In the genomic region with DNA sequence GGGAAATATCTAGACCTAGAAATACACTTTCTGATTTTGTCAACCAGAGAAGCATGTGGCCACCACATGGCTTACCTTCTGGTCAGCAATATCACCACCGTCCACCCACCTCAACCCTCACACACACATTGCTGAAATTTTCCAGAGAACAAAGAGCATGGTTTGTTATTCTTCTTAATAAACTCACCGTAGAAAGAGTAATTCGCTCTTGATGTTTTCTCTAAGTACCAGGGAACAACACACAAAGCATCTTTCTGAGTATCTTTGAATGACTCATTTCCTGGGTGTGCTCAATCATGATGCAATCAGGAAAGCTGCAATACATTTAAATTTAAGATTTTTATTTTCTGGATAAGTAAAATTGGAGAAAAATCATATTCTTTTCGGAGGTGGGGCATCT, we compare ENCODE assay signal across 15 cellular contexts. TPM values are rescaled to one million over a fixed set of nuclear protein-coding genes. Genes with fewer than 3 reads are reported as not detected.
DNase-seq lines count a peak whose midpoint lies in the region; ATAC-seq, FAIRE-seq and TF ChIP-seq lines count a peak whose summit lies in the region.
"Had no signal": no experiment of that assay in that cellular context is flagged by ENCODE, and none has a peak within 500 bp of the region (broad histone marks: within the 10 kb centered on the region; RNA-seq: fewer than 3 reads in every experiment).

No MANE protein-coding gene starts in this region.

- H3K27me3 Mint-ChIP-seq in activated CD4-positive, alpha-beta T cell treated with anti-CD3 and anti-CD28 coated beads, Interleukin-2, amount 10 ng/mL, durations not matched to agents 24 days and 14 days, result peaks cover 8% of the 10 kb centered on the region
- no peaks in the 10 kb centered on the region for H3K27me3 Mint-ChIP-seq in stimulated activated memory B cell treated with anti-CD40 and anti-IgM and Interleukin-4, amounts not matched to agents 10 μg/mL and 1 μg/mL and 100 μg/mL, for 72 hours

- H3K36me3 ChIP-seq in OCI-LY3 (replicated peaks; ENCODE audit: low read depth, low read length) (no peaks in the 10 kb centered on the region), H1 (ENCODE audit: control insufficient read depth in 2 of 4, insufficient read depth in 4 of 4, low read length in 3 of 4) (no peaks in the 10 kb centered on the region), neuronal stem cell (replicated peaks in 1 of 2; ENCODE audit: control insufficient read depth in 2 of 2, insufficient read depth in 2 of 2, low read length in 2 of 2) (no peaks in the 10 kb centered on the region)

- no peaks in the 10 kb centered on the region for H3K9me3 Mint-ChIP-seq in activated CD4-positive, alpha-beta T cell treated with anti-CD3 and anti-CD28 coated beads, Interleukin-2, amount 10 ng/mL, durations not matched to agents 24 days and 14 days
- H3K9me3 Mint-ChIP-seq in stimulated activated memory B cell treated with anti-CD40 and anti-IgM and Interleukin-4, amounts not matched to agents 10 μg/mL and 1 μg/mL and 100 μg/mL, for 72 hours, result no peaks in the 10 kb centered on the region
- H3K9me3 Mint-ChIP-seq: activated naive CD4-positive, alpha-beta T cell treated with anti-CD3 and anti-CD28 coated beads, Interleukin-2, amount 50 U/mL, for 72 hours; mesothelial cell of epicardium; WTC11 had no signal

- H3K23ac ChIP-seq in H1 (ENCODE audit: insufficient read length) (no peak overlapping the region), neuronal stem cell (ENCODE audit: low read depth, low read length, poor library complexity) (no peak overlapping the region)

- H2AK5ac ChIP-seq in H1 (ENCODE audit: low read depth, low read length), result no peak overlapping the region
- no peak overlapping the region for H2AK5ac ChIP-seq in neuronal stem cell (ENCODE audit: low read depth, low read length)

- DNase-seq in activated CD4-positive, alpha-beta T cell treated with anti-CD3 and anti-CD28 coated beads, Interleukin-2, amount 10 ng/mL, durations not matched to agents 24 days and 14 days, result no peak
- no peak for DNase-seq in activated CD4-positive, alpha-beta T cell treated with anti-CD3 and anti-CD28 coated beads, Interleukin-2, amount 50 U/mL, for 4 hours
- DNase-seq in H1 (ENCODE audit: low read depth in 1 of 2, low spot score in 2 of 2) (no peak), renal cortical epithelial cell (ENCODE audit: low read depth) (peak; percentile 95), neuronal stem cell (ENCODE audit: low spot score) (no peak)
- DNase-seq in stimulated activated CD4-positive, alpha-beta T cell treated with anti-CD3 and anti-CD28 coated beads, Interleukin-1b, Interleukin-23, amount 100 ng/mL, for 48 hours, result no peak
- DNase-seq: Caco-2, small intestine had no signal

- TF ChIP-seq POLR2A in H1 (IDR thresholded peaks at IDR 0.05; ENCODE audit: control extremely low read depth in 1 of 2, low read depth in 2 of 2, low read length in 2 of 2), result no peak

- H3K27ac Mint-ChIP-seq in activated CD4-positive, alpha-beta T cell treated with anti-CD3 and anti-CD28 coated beads, Interleukin-2, amount 10 ng/mL, durations not matched to agents 24 days and 14 days, result peak overlapping the region; percentile 4
- no peak overlapping the region for H3K27ac Mint-ChIP-seq in stimulated activated memory B cell treated with anti-CD40 and anti-IgM and Interleukin-4, amounts not matched to agents 10 μg/mL and 1 μg/mL and 100 μg/mL, for 72 hours
- H3K27ac Mint-ChIP-seq: activated naive CD4-positive, alpha-beta T cell treated with anti-CD3 and anti-CD28 coated beads, Interleukin-2, amount 50 U/mL, for 72 hours; mesothelial cell of epicardium; WTC11 had no signal

- H3K4me2 ChIP-seq in OCI-LY3 (ENCODE audit: low read length) (no peak overlapping the region), H1 (ENCODE audit: insufficient read depth in 1 of 2, low read depth in 2 of 2, low read length in 2 of 2) (no peak overlapping the region), neuronal stem cell (ENCODE audit: insufficient read depth, low read length, poor library complexity, severe bottlenecking) (no peak overlapping the region)

- no peak overlapping the region for H3K56ac ChIP-seq in H1 (replicated peaks; ENCODE audit: insufficient read length, low read depth, low read length)

- H3K79me2 ChIP-seq in OCI-LY3 (ENCODE audit: low read length) (no peaks in the 10 kb centered on the region), H1 (ENCODE audit: control insufficient read depth in 1 of 2, insufficient read depth in 2 of 2, low read length in 2 of 2) (no peaks in the 10 kb centered on the region)

- no peak overlapping the region for H3K4me3 Mint-ChIP-seq in activated CD4-positive, alpha-beta T cell treated with anti-CD3 and anti-CD28 coated beads, Interleukin-2, amount 10 ng/mL, durations not matched to agents 24 days and 14 days
- no peak overlapping the region for H3K4me3 Mint-ChIP-seq in stimulated activated memory B cell treated with anti-CD40 and anti-IgM and Interleukin-4, amounts not matched to agents 10 μg/mL and 1 μg/mL and 100 μg/mL, for 72 hours
- H3K4me3 Mint-ChIP-seq: mesothelial cell of epicardium, WTC11 had no signal

- CTCF ChIA-PET in H1 (lab: Charles Lee; ENCODE audit: partially characterized antibody), result interaction anchor here (0.8 to 1.6 kb wide), 5 partner anchors 10 to 209 kb away, joined by 3 to 7 read pairs (median 3); partner anchors contain the start of gene LRAT

- FAIRE-seq in H1 (lab: Jason Lieb, UNC), result no peak

- no peak for TF ChIP-seq RAD21 in H1 (IDR thresholded peaks at IDR 0.05 in 1 of 2, conservative IDR thresholded peaks at IDR 0.05 in 1 of 2; ENCODE audit: low read depth in 2 of 2, low read length in 2 of 2)

- no peaks in the 10 kb centered on the region for H3K23me2 ChIP-seq in H1 (ENCODE audit: low read depth, low read length)

- TF ChIP-seq CTCF in OCI-LY3 (IDR thresholded peaks at IDR 0.05; ENCODE audit: low read depth, low read length) (no peak), H1 (IDR thresholded peaks at IDR 0.05; ENCODE audit: control extremely low read depth in 1 of 3, insufficient read depth in 1 of 3, low read depth in 1 of 3, low read length in 3 of 3) (no peak)

- POLR2A ChIA-PET in H1 (lab: Charles Lee; ENCODE audit: partially characterized antibody), result no interaction called here

- H3K4me3 ChIP-seq in OCI-LY3 (ENCODE audit: low read length) (no peak overlapping the region), H1 (ENCODE audit: extremely low read depth in 1 of 4, insufficient read depth in 2 of 4, low read depth in 3 of 4, low read length in 4 of 4) (no peak overlapping the region), neuronal stem cell (ENCODE audit: low read length in 2 of 2) (no peak overlapping the region)
- H3K4me3 ChIP-seq: coronary artery had no signal

- H3K4me1 ChIP-seq in OCI-LY3 (ENCODE audit: low read length) (no peaks in the 10 kb centered on the region), H1 (replicated peaks in 1 of 4; ENCODE audit: control insufficient read depth in 3 of 4, insufficient read depth in 4 of 4, low read length in 3 of 4) (peaks cover 0 to 6% (median 4%) of the 10 kb centered on the region in 4 experiments; a peak in 3 of 7 replicates), neuronal stem cell (ENCODE audit: control insufficient read depth in 2 of 2, insufficient read depth in 1 of 2, low read depth in 1 of 2, low read length in 2 of 2) (no peaks in the 10 kb centered on the region)
- H3K4me1 ChIP-seq: Caco-2 had no signal

- no peaks in the 10 kb centered on the region for H3K36me3 Mint-ChIP-seq in activated CD4-positive, alpha-beta T cell treated with anti-CD3 and anti-CD28 coated beads, Interleukin-2, amount 10 ng/mL, durations not matched to agents 24 days and 14 days (ENCODE audit: low read depth)
- no peaks in the 10 kb centered on the region for H3K36me3 Mint-ChIP-seq in stimulated activated memory B cell treated with anti-CD40 and anti-IgM and Interleukin-4, amounts not matched to agents 10 μg/mL and 1 μg/mL and 100 μg/mL, for 72 hours
- H3K36me3 Mint-ChIP-seq: activated naive CD4-positive, alpha-beta T cell treated with anti-CD3 and anti-CD28 coated beads, Interleukin-2, amount 50 U/mL, for 72 hours; mesothelial cell of epicardium; WTC11 had no signal

- no peak for TF ChIP-seq EP300 in H1 (IDR thresholded peaks at IDR 0.05; ENCODE audit: borderline replicate concordance in 1 of 2, low read depth in 2 of 2, low read length in 2 of 2)

- H2BK12ac ChIP-seq in H1 (ENCODE audit: low read depth, low read length) (no peak overlapping the region), neuronal stem cell (ENCODE audit: low read length) (no peak overlapping the region)

- WGBS in H1 (ENCODE audit: extremely low coverage in 1 of 2, insufficient coverage in 1 of 2, insufficient read length in 1 of 2, insufficient replicate concordance in 2 of 2, low coverage in 1 of 2, low lambda C conversion rate in 2 of 2, missing lambda C conversion rate in 1 of 2), 2 experiments, result 96% methylated on average over 4 of the region's 4 CpGs; no CpG with 5 or more reads in 1 of the 2 experiments
- WGBS in neuronal stem cell (ENCODE audit: extremely low coverage in 2 of 2, insufficient read length in 2 of 2, insufficient replicate concordance in 1 of 2), 2 donors, result no CpG with 5 or more reads among the region's 4 CpGs

- H3K79me1 ChIP-seq in H1 (ENCODE audit: low read depth, low read length), result no peaks in the 10 kb centered on the region
- H3K79me1 ChIP-seq in neuronal stem cell (ENCODE audit: low read depth, low read length), result no peaks in the 10 kb centered on the region

- no peaks in the 10 kb centered on the region for H3K9me3 ChIP-seq in OCI-LY3 (ENCODE audit: insufficient read depth, low read length)
- no peaks in the 10 kb centered on the region for H3K9me3 ChIP-seq in H1 (ENCODE audit: insufficient read depth in 2 of 2, low read depth in 1 of 2, low read length in 1 of 2)
- H3K9me3 ChIP-seq in neuronal stem cell (replicated peaks in 1 of 2; ENCODE audit: control insufficient read depth in 2 of 2, insufficient read depth in 1 of 2, low read depth in 1 of 2, low read length in 2 of 2), result peaks cover 0 to 2% of the 10 kb centered on the region in 2 donors
- H3K9me3 ChIP-seq: Caco-2 had no signal

- H3K4ac ChIP-seq in H1 (replicated peaks; ENCODE audit: insufficient read length, low read depth, low read length), result no peak overlapping the region
- H3K4ac ChIP-seq in neuronal stem cell (ENCODE audit: low read length), result no peak overlapping the region

- H4K20me1 ChIP-seq in OCI-LY3 (ENCODE audit: insufficient read depth, low read length), result no peaks in the 10 kb centered on the region
- H4K20me1 ChIP-seq in H1 (replicated peaks in 1 of 2; ENCODE audit: control insufficient read depth in 1 of 2, insufficient read depth in 2 of 2, low read length in 2 of 2), result no peaks in the 10 kb centered on the region

- H3K9ac ChIP-seq in OCI-LY3 (ENCODE audit: low read length), result no peak overlapping the region
- H3K9ac ChIP-seq in H1 (replicated peaks in 1 of 4; ENCODE audit: extremely low read depth in 1 of 4, low read depth in 3 of 4, low read length in 3 of 4), result no peak overlapping the region
- no peak overlapping the region for H3K9ac ChIP-seq in neuronal stem cell (ENCODE audit: low read depth, low read length, poor library complexity)

- H4K5ac ChIP-seq in H1 (ENCODE audit: insufficient read length, low read depth, low read length), result no peak overlapping the region

- H3K27ac ChIP-seq in OCI-LY3 (ENCODE audit: low read length) (no peak overlapping the region), H1 (ENCODE audit: low read depth, low read length) (no peak overlapping the region), neuronal stem cell (replicated peaks; ENCODE audit: low read length) (no peak overlapping the region)
- H3K27ac ChIP-seq: 22Rv1, coronary artery had no signal

- H2BK20ac ChIP-seq in H1 (ENCODE audit: low read length), result no peak overlapping the region

- no peak for ATAC-seq in stimulated activated memory B cell treated with anti-CD40 and anti-IgM and Interleukin-4, amounts not matched to agents 10 μg/mL and 1 μg/mL and 100 μg/mL, for 72 hours
- ATAC-seq: activated naive CD4-positive, alpha-beta T cell treated with anti-CD3 and anti-CD28 coated beads, Interleukin-2, amount 50 U/mL, for 72 hours; WTC11 had no signal

- peaks cover 11% of the 10 kb centered on the region for H3K4me1 Mint-ChIP-seq in activated CD4-positive, alpha-beta T cell treated with anti-CD3 and anti-CD28 coated beads, Interleukin-2, amount 10 ng/mL, durations not matched to agents 24 days and 14 days
- H3K4me1 Mint-ChIP-seq in stimulated activated memory B cell treated with anti-CD40 and anti-IgM and Interleukin-4, amounts not matched to agents 10 μg/mL and 1 μg/mL and 100 μg/mL, for 72 hours, result no peaks in the 10 kb centered on the region

- no peak overlapping the region for H2BK5ac ChIP-seq in H1 (ENCODE audit: low read depth, low read length)
- H2BK5ac ChIP-seq in neuronal stem cell (ENCODE audit: low read length), result no peak overlapping the region

- H4K91ac ChIP-seq in H1 (replicated peaks; ENCODE audit: insufficient read length, low read length) (peak overlapping the region; percentile 44), neuronal stem cell (ENCODE audit: low read depth, low read length, poor library complexity) (no peak overlapping the region)

- H3K27me3 ChIP-seq in OCI-LY3 (ENCODE audit: low read depth, low read length) (no peaks in the 10 kb centered on the region), H1 (replicated peaks in 1 of 4; ENCODE audit: control insufficient read depth in 3 of 4, extremely low read depth in 1 of 4, insufficient read depth in 3 of 4, low read length in 3 of 4) (no peaks in the 10 kb centered on the region), neuronal stem cell (ENCODE audit: control insufficient read depth in 3 of 3, insufficient read depth in 3 of 3, low read depth in 1 of 3, low read length in 3 of 3) (peaks cover 0 to 4% (median 0%) of the 10 kb centered on the region in 3 experiments)

- no peak overlapping the region for H2BK120ac ChIP-seq in H1 (replicated peaks; ENCODE audit: low read depth, low read length)
- H2BK120ac ChIP-seq in neuronal stem cell (ENCODE audit: low read depth, low read length), result no peak overlapping the region

- H2BK15ac ChIP-seq in H1 (ENCODE audit: low read length) (no peak overlapping the region), neuronal stem cell (ENCODE audit: low read length) (no peak overlapping the region)

- no peak overlapping the region for H4K8ac ChIP-seq in H1 (ENCODE audit: extremely low read depth, insufficient read depth, low read length)
- H4K8ac ChIP-seq in neuronal stem cell (ENCODE audit: low read depth, low read length), result no peak overlapping the region

- intact Hi-C loops in activated CD4-positive, alpha-beta T cell treated with anti-CD3 and anti-CD28 coated beads, Interleukin-2, amount 10 ng/mL, durations not matched to agents 24 days and 14 days (cut with micrococcal nuclease), result no loop called here

- H3K14ac ChIP-seq in H1 (ENCODE audit: insufficient read length), result no peak overlapping the region
- H3K14ac ChIP-seq in neuronal stem cell (ENCODE audit: low read length), result no peak overlapping the region

- H2AFZ ChIP-seq in OCI-LY3 (ENCODE audit: low read depth, low read length) (0 out of 2 replicates have a peak overlapping the region, but pooled peaks have one; percentile 5), H1 (ENCODE audit: low read length) (peak overlapping the region; percentile 52), neuronal stem cell (ENCODE audit: low read length) (no peak overlapping the region)

- H3K18ac ChIP-seq in H1 (ENCODE audit: extremely low read depth, low read length) (no peak overlapping the region), neuronal stem cell (ENCODE audit: low read length) (no peak overlapping the region)

RNA-seq across cellular contexts. Expression of gene LRAT, which starts 24.7 kb away (rescaled TPM):
- not detected in 2 replicates for total RNA-seq in activated CD4-positive, alpha-beta T cell treated with anti-CD3 and anti-CD28 coated beads, Interleukin-2, amount 10 ng/mL, durations not matched to agents 24 days and 14 days
- 10.3 and 10.6 TPM in 2 replicates for total RNA-seq in H1 (2021; fragmentation: NEBNext Ultra II Directional; extraction: Animal tissue kit (Norgen Biotek cat#: 25700))
- 4.3 and 4.5 TPM in 2 replicates for polyA plus RNA-seq in H1 (2011; rRNA removed)
- 4.4 TPM for polyA plus RNA-seq in H1 (2011; cell fraction: cytosol; rRNA removed)
- polyA plus RNA-seq in H1 (2011; cell fraction: nucleus; rRNA removed), result 8.3 TPM
- polyA plus RNA-seq in H1 (2012, experiment 1 of 2), result 8.9 to 13.3 TPM (median 9.7 TPM) in 4 replicates
- polyA plus RNA-seq in H1 (2012, experiment 2 of 2), result 2.1 TPM
- 18.0 TPM for polyA plus RNA-seq in H1 (2013, experiment 1 of 2)
- 20.9 TPM for polyA plus RNA-seq in H1 (2013, experiment 2 of 2)
- polyA minus RNA-seq in H1 (2011; rRNA and poly(A)+ RNA removed), result 6.0 and 10.0 TPM in 2 replicates
- 7.3 TPM for polyA minus RNA-seq in H1 (2011; cell fraction: cytosol; rRNA and poly(A)+ RNA removed)
- polyA minus RNA-seq in H1 (2011; cell fraction: nucleus; rRNA and poly(A)+ RNA removed), result 14.4 TPM
- 0.17 and 3.2 TPM in 2 replicates for total RNA-seq in renal cortical epithelial cell
- polyA plus RNA-seq in neuronal stem cell (2013, experiment 1 of 2), result 0.61 TPM
- 0.57 TPM for polyA plus RNA-seq in neuronal stem cell (2013, experiment 2 of 2)
- total RNA-seq: activated naive CD4-positive, alpha-beta T cell treated with anti-CD3 and anti-CD28 coated beads, Interleukin-2, amount 50 U/mL, for 72 hours had no signal
